ENCODE assay signal across 23 cellular contexts in the genomic region with DNA sequence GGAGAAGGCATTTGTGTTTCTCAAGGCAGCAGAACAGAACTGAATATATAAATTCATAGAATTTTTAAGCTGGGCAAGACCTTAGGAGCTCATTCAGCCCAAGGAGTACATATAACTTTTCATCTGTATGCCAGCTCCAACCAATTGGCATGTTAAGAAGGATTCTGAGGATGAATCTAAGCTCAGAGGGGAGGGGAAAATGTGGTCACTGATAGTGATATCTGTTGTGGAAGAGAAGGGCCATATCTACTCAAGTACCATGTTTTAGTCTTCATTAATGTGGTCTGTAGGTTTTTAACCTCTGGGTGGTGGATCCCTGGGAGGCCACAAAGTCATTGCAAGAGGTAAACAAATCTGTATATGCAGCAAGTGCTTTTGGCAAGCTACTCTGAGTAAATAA. TPM values are rescaled to one million over a fixed set of nuclear protein-coding genes. Genes with fewer than 3 reads are reported as not detected.
DNase-seq lines count a peak whose midpoint lies in the region; TF ChIP-seq lines count a peak whose summit lies in the region.
"Had no signal": no experiment of that assay in that cellular context is flagged by ENCODE, and none has a peak within 500 bp of the region (broad histone marks: within the 10 kb centered on the region; RNA-seq: fewer than 3 reads in every experiment).

No MANE protein-coding gene starts in this region.

- H4K91ac ChIP-seq in H9 (ENCODE audit: insufficient read length, low read depth, low read length) = no peak overlapping the region

- H3K27ac Mint-ChIP-seq in H9 = no peak overlapping the region
- H3K27ac Mint-ChIP-seq: activated T-cell treated with anti-CD3 and anti-CD28 coated beads, Interleukin-2, amount 50 U/mL, for 72 hours; naive B cell; type B pancreatic cell had no signal

- no peak overlapping the region for H3T11ph ChIP-seq in H9 (ENCODE audit: low read length)

- H2AK5ac ChIP-seq in H9 (ENCODE audit: insufficient read length, low read length) = no peak overlapping the region

- H3K4me1 ChIP-seq in GM23248 (ENCODE audit: insufficient read depth) (peaks cover 88% of the 10 kb centered on the region), adipocyte (ENCODE audit: control insufficient read depth, insufficient read depth, low read length) (peaks cover 48% of the 10 kb centered on the region), stomach (peaks cover 0 to 56% (median 22%) of the 10 kb centered on the region in 4 donors), H9 (ENCODE audit: insufficient read depth, low read length) (peaks cover 2% of the 10 kb centered on the region; the same call in 1 of the 2 replicates)
- H3K4me1 ChIP-seq: right lobe of liver had no signal

- H3K27me3 ChIP-seq in GM23248 (replicated peaks; ENCODE audit: insufficient read depth) (no peaks in the 10 kb centered on the region), adipocyte (replicated peaks; ENCODE audit: control insufficient read depth, insufficient read depth, low read length) (no peaks in the 10 kb centered on the region), stomach (no peaks in the 10 kb centered on the region), H9 (ENCODE audit: insufficient read depth, low read length) (no peaks in the 10 kb centered on the region)
- H3K27me3 ChIP-seq: right lobe of liver had no signal

- H3K23me2 ChIP-seq in H9 (ENCODE audit: insufficient read length, low read depth, low read length, poor library complexity, severe bottlenecking) = no peaks in the 10 kb centered on the region

- no peak overlapping the region for H2AFZ ChIP-seq in GM23248
- no peak overlapping the region for H2AFZ ChIP-seq in H9 (ENCODE audit: low read length)

- no peaks in the 10 kb centered on the region for H3K27me3 Mint-ChIP-seq in H9 (ENCODE audit: low read depth)
- H3K27me3 Mint-ChIP-seq: type B pancreatic cell had no signal

- no peak overlapping the region for H4K8ac ChIP-seq in H9 (replicated peaks; ENCODE audit: insufficient read length, low read depth, low read length)

- H2BK12ac ChIP-seq in H9 (ENCODE audit: insufficient read length, low read depth, low read length) = no peak overlapping the region

- peaks cover 0 to 6% (median 3%) of the 10 kb centered on the region in 3 experiments; a peak in 1 of 7 replicates for H3K36me3 Mint-ChIP-seq in H9 (ENCODE audit: insufficient read depth in 1 of 3, low read depth in 3 of 3)
- H3K36me3 Mint-ChIP-seq: mesothelial cell of epicardium, naive B cell had no signal

- TF ChIP-seq CTCF in fibroblast of pulmonary artery (IDR thresholded peaks at IDR 0.05; ENCODE audit: low read length, missing control alignments) (no peak), stomach (IDR thresholded peaks at IDR 0.05) (no peak), H9 (conservative IDR thresholded peaks at IDR 0.05) (no peak)

- no peak overlapping the region for H3K23ac ChIP-seq in H9 (ENCODE audit: insufficient read length, low read depth, low read length)

- H3K14ac ChIP-seq in H9 (ENCODE audit: insufficient read depth, low read length) = no peak overlapping the region

- H3K9me3 Mint-ChIP-seq in H9 = no peaks in the 10 kb centered on the region
- H3K9me3 Mint-ChIP-seq: activated T-cell treated with anti-CD3 and anti-CD28 coated beads, Interleukin-2, amount 50 U/mL, for 72 hours; HFFc6; mesothelial cell of epicardium; naive B cell had no signal

- H3K36me3 ChIP-seq in GM23248 (ENCODE audit: low read depth) (peaks cover 56% of the 10 kb centered on the region), adipocyte (ENCODE audit: control insufficient read depth, insufficient read depth, low read length, severe bottlenecking) (peaks cover 20% of the 10 kb centered on the region), stomach (peaks cover 0 to 8% (median 0%) of the 10 kb centered on the region in 4 donors)
- H3K36me3 ChIP-seq: right lobe of liver had no signal

- H4K5ac ChIP-seq in H9 (ENCODE audit: insufficient read length, low read depth, low read length) = no peak overlapping the region

- intact Hi-C loops in stomach (cut with DNase I; ENCODE audit: low total_unique reads) = no loop called here

- peaks cover 4% of the 10 kb centered on the region for H3K79me1 ChIP-seq in H9 (ENCODE audit: insufficient read depth, low read depth, low read length, poor library complexity, severe bottlenecking)

- H3K9me2 ChIP-seq in GM23248 (ENCODE audit: insufficient read depth) = no peaks in the 10 kb centered on the region

- no peak overlapping the region for H2BK20ac ChIP-seq in H9 (ENCODE audit: low read depth, low read length, poor library complexity, severe bottlenecking)

- H3K4me2 ChIP-seq in GM23248 (ENCODE audit: unreplicated experiment) (peak overlapping the region; percentile 67), H9 (ENCODE audit: insufficient read depth, insufficient read length, low read length) (no peak overlapping the region)

- no peak overlapping the region for H3K18ac ChIP-seq in H9 (ENCODE audit: insufficient read length, low read depth, low read length)

- TF ChIP-seq POLR2A in stomach (IDR thresholded peaks at IDR 0.05) = no peak

- no peak for TF ChIP-seq EP300 in stomach (IDR thresholded peaks at IDR 0.05)

- H3K4me3 Mint-ChIP-seq in H9 = no peak overlapping the region
- H3K4me3 Mint-ChIP-seq: activated T-cell treated with anti-CD3 and anti-CD28 coated beads, Interleukin-2, amount 50 U/mL, for 72 hours; mesothelial cell of epicardium; naive B cell; type B pancreatic cell had no signal

- no peaks in the 10 kb centered on the region for H3K9me3 ChIP-seq in GM23248 (ENCODE audit: low read depth)
- no peaks in the 10 kb centered on the region for H3K9me3 ChIP-seq in adipocyte (ENCODE audit: control insufficient read depth, low read length)
- H3K9me3 ChIP-seq in stomach = no peaks in the 10 kb centered on the region
- no peaks in the 10 kb centered on the region for H3K9me3 ChIP-seq in H9 (ENCODE audit: control insufficient read depth, low read depth, low read length)
- H3K9me3 ChIP-seq: right lobe of liver had no signal

- H2BK15ac ChIP-seq in H9 (ENCODE audit: low read depth, low read length) = no peak overlapping the region

- H3K9ac ChIP-seq in GM23248 = no peak overlapping the region
- H3K9ac ChIP-seq in adipocyte (ENCODE audit: low read length) = no peak overlapping the region
- no peak overlapping the region for H3K9ac ChIP-seq in H9 (ENCODE audit: extremely low read depth, insufficient read length, low read length)

- peak overlapping the region; percentile 28 for H3K4me3 ChIP-seq in GM23248
- H3K4me3 ChIP-seq in adipocyte (ENCODE audit: low read length) = peak overlapping the region; percentile 15
- H3K4me3 ChIP-seq in fibroblast of pulmonary artery (replicated peaks; ENCODE audit: low read depth, low read length) = no peak overlapping the region
- peak overlapping the region in 1 of 4 donors; percentile 1 for H3K4me3 ChIP-seq in stomach
- H3K4me3 ChIP-seq: right lobe of liver had no signal

- no peak overlapping the region for H3K56ac ChIP-seq in H9 (ENCODE audit: insufficient read length, low read depth, low read length)

- H3K79me2 ChIP-seq in GM23248 (ENCODE audit: insufficient read depth) (peaks cover 100% of the 10 kb centered on the region), H9 (ENCODE audit: insufficient read depth, low read length) (peaks cover 44% of the 10 kb centered on the region; the same call in 1 of the 2 replicates)

- H3K4ac ChIP-seq in H9 (ENCODE audit: low read depth, low read length) = no peak overlapping the region

- H2BK120ac ChIP-seq in H9 (ENCODE audit: low read depth, low read length, poor library complexity, severe bottlenecking) = no peak overlapping the region

- in situ Hi-C loops in GM23248 (cut with MboI) = no loop called here

- peaks cover 86% of the 10 kb centered on the region for H3F3A ChIP-seq in GM23248 (ENCODE audit: insufficient read depth)

- DNase-seq in GM23248 (no peak), adipocyte (ENCODE audit: low read depth) (no peak), fibroblast of pulmonary artery (ENCODE audit: low read depth) (peak; percentile 48), stomach (no peak), NCI-H774 (lab: John Stamatoyannopoulos, UW) (no peak), H9 (no peak), NCI-H2171 (lab: John Stamatoyannopoulos, UW) (no peak)
- DNase-seq in activated CD4-positive, CD25-positive, alpha-beta regulatory T cell treated with anti-CD3 and anti-CD28 coated beads, Interleukin-2, amount 50 U/mL, for 72 hours = no peak
- DNase-seq: activated CD4-positive, alpha-beta T cell treated with anti-CD3 and anti-CD28 coated beads, Interleukin-2, amount 50 U/mL, for 48 hours; activated T-cell treated with anti-CD3 and anti-CD28 coated beads, Interleukin-2, amount 50 U/mL, for 72 hours; C1 segment of cervical spinal cord; effector CD4-positive, alpha-beta T cell; HFFc6; KBM-7; naive B cell; NCI-H1092 treated with DMSO at 0.1 percent for 48 hours; NCI-H1694 treated with DMSO at 0.1 percent for 48 hours; posterior cingulate gyrus; right lobe of liver; stimulated activated CD4-positive, alpha-beta T cell treated with anti-CD3 and anti-CD28 coated beads, Interleukin-4, amount 100 ng/mL, for 1 hour; T-helper 2 cell had no signal

- H4K20me1 ChIP-seq in GM23248 (ENCODE audit: insufficient read depth) (peaks cover 23% of the 10 kb centered on the region), H9 (ENCODE audit: control insufficient read depth, insufficient read depth, insufficient read length) (no peaks in the 10 kb centered on the region)

- H2BK5ac ChIP-seq in H9 (ENCODE audit: insufficient read length, low read length) = no peak overlapping the region

- peaks cover 28 to 48% of the 10 kb centered on the region in 2 experiments for H3K4me1 Mint-ChIP-seq in H9

- H3K27ac ChIP-seq in GM23248 = no peak overlapping the region
- peak overlapping the region in 3 of 5 donors; percentile 25 to 91 (median 54) for H3K27ac ChIP-seq in stomach
- no peak overlapping the region for H3K27ac ChIP-seq in H9 (ENCODE audit: insufficient read length, low read depth, low read length)
- H3K27ac ChIP-seq: right lobe of liver had no signal

RNA-seq across cellular contexts. Expression of gene CALD1, which starts 6.4 kb away (rescaled TPM):
- 674 and 698 TPM in 2 replicates for total RNA-seq in GM23248 (2014; rRNA removed; shearing (Covaris generic))
- 1,687 and 1,703 TPM in 2 replicates for polyA plus RNA-seq in GM23248 (2016; fragmentation: Nextera tagmentation; extraction: Ambion mirVana)
- 1,000 to 10,000 TPM in 1 of 5 donors, 100 to 1,000 TPM in 4; 300 to 1,007 (median 620) TPM for total RNA-seq in stomach
- 100 to 1,000 TPM; 146 to 179 (median 172) TPM for polyA plus RNA-seq in stomach
- 107 and 118 TPM in 2 replicates for total RNA-seq in H9 (2021)

Comparison
In these comparisons a context has a peak if more than half of its experiments do, and no peak if none do; other contexts are left out.
1. H3K27ac ChIP-seq: peak in stomach (3 of 5); none in GM23248 (single experiment) and H9 (single experiment).